In the genomic region with DNA sequence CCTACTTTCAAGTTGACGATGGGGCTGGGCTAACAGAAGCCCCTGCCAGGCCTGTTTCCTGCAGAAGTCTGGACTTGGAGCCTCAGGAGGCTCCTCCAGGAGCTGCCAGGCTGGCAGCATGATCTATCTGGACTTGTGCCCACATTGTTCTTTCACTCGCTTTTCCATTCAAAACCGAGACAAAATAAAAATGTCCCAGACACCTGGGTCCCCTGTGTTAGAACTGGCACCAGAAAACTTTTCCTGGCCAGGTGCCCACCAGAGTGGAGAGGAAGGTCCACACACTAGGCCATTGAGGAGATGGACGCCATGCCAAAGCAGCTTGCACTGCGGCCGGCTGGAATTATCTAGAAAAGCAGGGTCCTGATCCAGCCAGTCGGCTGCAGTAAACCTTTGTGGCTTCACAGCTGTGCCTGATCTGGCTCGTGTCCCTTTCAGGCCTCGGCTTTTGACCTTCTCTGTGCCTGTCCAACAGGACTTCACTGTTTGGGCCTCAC, we compare ENCODE assay signal across 18 cellular contexts.
A peak's percentile ranks its signal among the peaks of the same experiment; 100 is the strongest.
DNase-seq lines count a peak whose midpoint lies in the region; ATAC-seq, FAIRE-seq and TF ChIP-seq lines count a peak whose summit lies in the region.
"Had no signal": no experiment of that assay in that cellular context is flagged by ENCODE, and none has a peak within 500 bp of the region (broad histone marks: within the 10 kb centered on the region; RNA-seq: fewer than 3 reads in every experiment).

No MANE protein-coding gene starts in this region.

- H3K9me3 ChIP-seq in parathyroid adenoma (ENCODE audit: control insufficient read depth, low read length) (no peaks in the 10 kb centered on the region), small intestine (ENCODE audit: control insufficient read depth, low read depth) (no peaks in the 10 kb centered on the region), Karpas-422 (ENCODE audit: low read length) (no peaks in the 10 kb centered on the region)
- H3K9me3 ChIP-seq: upper lobe of right lung had no signal

- H3K4me3 ChIP-seq in parathyroid adenoma (ENCODE audit: low read depth, low read length) (no peak overlapping the region), small intestine (ENCODE audit: low read depth in 1 of 2, low read length in 2 of 2) (no peak overlapping the region), Karpas-422 (ENCODE audit: low read length) (no peak overlapping the region)
- H3K4me3 ChIP-seq: cardiac muscle cell, upper lobe of right lung had no signal

- TF ChIP-seq CTCF in parathyroid adenoma (IDR thresholded peaks at IDR 0.05), result no peak

- H3K4me1 ChIP-seq in parathyroid adenoma, result peaks cover 6% of the 10 kb centered on the region
- peaks cover 0 to 2% of the 10 kb centered on the region in 2 donors for H3K4me1 ChIP-seq in small intestine (ENCODE audit: control insufficient read depth in 2 of 2, insufficient read depth in 1 of 2, low read depth in 1 of 2, low read length in 1 of 2)
- no peaks in the 10 kb centered on the region for H3K4me1 ChIP-seq in Karpas-422 (ENCODE audit: low read length)

- H3K79me2 ChIP-seq in parathyroid adenoma, result no peaks in the 10 kb centered on the region
- H3K79me2 ChIP-seq in Karpas-422 (ENCODE audit: low read length), result no peaks in the 10 kb centered on the region

- no peak overlapping the region for H3K9ac ChIP-seq in parathyroid adenoma
- H3K9ac ChIP-seq in Karpas-422 (ENCODE audit: low read length), result no peak overlapping the region

- intact Hi-C loops in left cardiac atrium (cut with DNase I), result loop anchor here in 1 of 2 donors (10.0 kb wide), 1 partner anchor 52 kb away; no protein-coding TSS in a partner anchor

- no peak for FAIRE-seq in small intestine (lab: Jason Lieb, UNC)

- DNase-seq in Ammon's horn (ENCODE audit: low spot score) (peak; percentile 6), astrocyte of the hippocampus (ENCODE audit: low read depth, low spot score) (peak; percentile 64), left cardiac atrium (peak; percentile 67), small intestine (no peak), Karpas-422 (no peak)
- DNase-seq: activated B cell treated with CpG ODN at 0.5 μM for 24 hours; activated CD8-positive, alpha-beta memory T cell treated with anti-CD3 and anti-CD28 coated beads for 24 hours; activated naive CD8-positive, alpha-beta T cell treated with anti-CD3 and anti-CD28 coated beads, Interleukin-2, amount 10 ng/mL, durations not matched to agents 7 days and 5 days; NCI-H1694; SHP77 treated with DMSO at 0.1 percent for 48 hours; stimulated activated naive B cell treated with anti-CD40 and anti-IgM and Interleukin-4, amounts not matched to agents 10 μg/mL and 1 μg/mL and 100 μg/mL, for 72 hours; T-helper 17 cell; upper lobe of right lung had no signal

- 15 to 47% (median 37%) methylated on average over 9 of the region's 9 CpGs for WGBS in small intestine, 3 donors

- ATAC-seq in left cardiac atrium, result peak; percentile 80 to 81
- ATAC-seq in GM21447 (IDR thresholded peaks at IDR 0.05; ENCODE audit: unreplicated experiment), result no peak
- ATAC-seq in HG02884 (IDR thresholded peaks at IDR 0.05; ENCODE audit: unreplicated experiment), result no peak
- ATAC-seq: HCT116; stimulated activated naive B cell treated with anti-CD40 and anti-IgM and Interleukin-4, amounts not matched to agents 10 μg/mL and 1 μg/mL and 100 μg/mL, for 72 hours; T-helper 17 cell; upper lobe of right lung had no signal

- H3K27ac ChIP-seq in parathyroid adenoma (peak overlapping the region; percentile 21), small intestine (ENCODE audit: low read depth in 1 of 2, low read length in 1 of 2) (no peak overlapping the region), Karpas-422 (ENCODE audit: low read length) (no peak overlapping the region)
- H3K27ac ChIP-seq: cardiac muscle cell, upper lobe of right lung had no signal

- H3K9me2 ChIP-seq in Karpas-422 (replicated peaks; ENCODE audit: insufficient read depth, low read length), result no peaks in the 10 kb centered on the region

- no peak overlapping the region for H2AFZ ChIP-seq in parathyroid adenoma
- no peak overlapping the region for H2AFZ ChIP-seq in Karpas-422 (ENCODE audit: low read length)

- H4K20me1 ChIP-seq in Karpas-422 (ENCODE audit: insufficient read depth, low read depth, low read length), result no peaks in the 10 kb centered on the region

- H3K27me3 ChIP-seq in parathyroid adenoma (ENCODE audit: control insufficient read depth, insufficient read depth, low read length), result no peaks in the 10 kb centered on the region
- no peaks in the 10 kb centered on the region for H3K27me3 ChIP-seq in small intestine (ENCODE audit: control insufficient read depth in 2 of 2, insufficient read depth in 2 of 2, low read length in 2 of 2)
- H3K27me3 ChIP-seq in Karpas-422 (ENCODE audit: low read length), result no peaks in the 10 kb centered on the region
- H3K27me3 ChIP-seq: cardiac muscle cell, upper lobe of right lung had no signal

- H3K4me2 ChIP-seq in parathyroid adenoma (ENCODE audit: low read length), result peak overlapping the region; percentile 31
- no peak overlapping the region for H3K4me2 ChIP-seq in Karpas-422 (ENCODE audit: low read depth, low read length, poor library complexity, severe bottlenecking)

- H3K36me3 ChIP-seq in parathyroid adenoma (ENCODE audit: control insufficient read depth, insufficient read depth, low read length) (no peaks in the 10 kb centered on the region), small intestine (ENCODE audit: control insufficient read depth in 2 of 2, insufficient read depth in 2 of 2, low read length in 2 of 2) (no peaks in the 10 kb centered on the region), Karpas-422 (ENCODE audit: insufficient read depth, low read length) (no peaks in the 10 kb centered on the region)
- H3K36me3 ChIP-seq: cardiac muscle cell, upper lobe of right lung had no signal

Comparison
In these comparisons a context has a peak if more than half of its experiments do, and no peak if none do; other contexts are left out.
1. DNase-seq: peak in Ammon's horn (single experiment), astrocyte of the hippocampus (single experiment) and left cardiac atrium (single experiment); none in small intestine (single experiment) and Karpas-422 (single experiment).
2. ATAC-seq: peak in left cardiac atrium (2 of 2); none in GM21447 (single experiment) and HG02884 (single experiment).